Comparison of ENCODE assay signal across 8 cellular contexts in the genomic region with DNA sequence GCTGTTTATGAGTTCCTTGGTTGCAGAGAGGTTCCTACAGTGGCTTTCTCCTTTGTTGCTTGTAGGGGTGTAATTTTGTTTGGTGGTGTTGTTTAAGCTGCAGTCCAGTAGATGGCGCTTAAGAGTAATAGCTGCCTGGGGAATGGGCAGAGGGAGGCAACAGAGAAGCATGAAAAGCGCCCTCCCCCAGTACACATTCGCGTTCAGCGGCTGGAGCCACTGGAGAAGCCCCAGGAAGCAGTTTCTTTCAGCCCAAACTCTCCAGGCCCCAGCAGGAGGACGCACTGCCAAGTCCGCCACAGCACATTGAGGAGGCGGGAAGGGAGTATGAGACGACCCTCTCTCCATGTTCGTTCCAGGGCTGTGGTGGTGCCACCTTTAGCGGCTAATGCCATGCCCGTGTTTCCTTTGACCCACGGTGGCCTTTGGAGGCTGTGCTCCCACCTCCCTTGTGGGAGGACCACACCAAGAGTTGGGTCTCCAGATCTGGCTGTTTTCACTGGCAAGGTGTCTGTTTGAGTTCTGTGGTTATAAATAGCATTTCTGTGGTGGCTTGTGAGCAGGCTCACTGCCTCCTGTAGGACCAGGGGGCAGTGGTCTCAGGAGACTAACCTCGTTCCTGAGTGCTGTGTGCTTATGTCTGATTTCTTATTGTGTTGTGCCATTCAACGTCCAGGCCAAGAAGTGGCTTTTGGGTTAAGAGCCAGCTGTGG.
DNase-seq lines count a peak whose midpoint lies in the region; ATAC-seq, FAIRE-seq and TF ChIP-seq lines count a peak whose summit lies in the region.

No MANE protein-coding gene starts in this region.

- DNase-seq in AG20443 (ENCODE audit: low spot score) (peak; percentile 65), GM10248 (ENCODE audit: extremely low spot score) (peak; percentile 54), NCI-H1694 treated with DMSO at 0.1 percent for 48 hours (lab: John Stamatoyannopoulos, UW) (peak; percentile 17), K562 (ENCODE audit: extremely low read depth in 1 of 4, low spot score in 3 of 4) (peak; percentile 54 to 74 (median 68)), islet precursor cell (peak; percentile 80), upper lobe of left lung (no peak), MG63 (no peak), T1000 (lab: John Stamatoyannopoulos, UW) (no peak)

- TF ChIP-seq CTCF in GM10248 (IDR thresholded peaks at IDR 0.05; ENCODE audit: control extremely low read depth, extremely low read depth, low read depth, missing control alignments) (peak; percentile 54), K562 (IDR thresholded peaks at IDR 0.05 in 2 of 3, conservative IDR thresholded peaks at IDR 0.05 in 1 of 3; ENCODE audit: insufficient read depth in 2 of 3, low read depth in 1 of 3, low read length in 3 of 3) (peak; percentile 76 to 82 (median 80)), upper lobe of left lung (IDR thresholded peaks at IDR 0.05) (peak in 5 of 6 experiments; percentile 39 to 52 (median 45))

- H2AFZ ChIP-seq in K562 (ENCODE audit: low read depth, low read length): peak overlapping the region; percentile 23; the same call in 1 of the 2 replicates

- 9% methylated on average over 14 of the region's 15 CpGs for WGBS in K562 (ENCODE audit: insufficient coverage, low coverage, missing lambda C conversion rate)
- 80 to 84% methylated on average over 11 to 15 of the region's 15 CpGs for WGBS in upper lobe of left lung, 2 donors

- no peak overlapping the region for H3K4me2 ChIP-seq in K562 (ENCODE audit: insufficient read depth, low read length)

- no TSS peak for BruUV-seq in K562 (replicated peaks; lab: Mats Ljungman, UMichigan)

- POLR2A ChIA-PET in GM10248 (lab: Yijun Ruan, JAX): no interaction called here
- POLR2A ChIA-PET in K562 (lab: Yijun Ruan, JAX): no interaction called here

- in situ Hi-C loops in K562 (cut with MboI): no loop called here

- no peaks in the 10 kb centered on the region for H3K36me3 ChIP-seq in K562 (ENCODE audit: control insufficient read depth, insufficient read depth, low read length)
- H3K36me3 ChIP-seq in upper lobe of left lung: no peaks in the 10 kb centered on the region
- H3K36me3 ChIP-seq in MG63: no peaks in the 10 kb centered on the region

- H3K4me3 ChIP-seq in K562 (no peak overlapping the region), upper lobe of left lung (no peak overlapping the region), MG63 (no peak overlapping the region)

- no peaks in the 10 kb centered on the region for H4K20me1 ChIP-seq in K562 (replicated peaks; ENCODE audit: control insufficient read depth, insufficient read depth, low read length)

- no peaks in the 10 kb centered on the region for H3K9me1 ChIP-seq in K562 (ENCODE audit: control insufficient read depth, insufficient read depth, low read length)

- no peaks in the 10 kb centered on the region for H3K9me3 ChIP-seq in K562 (replicated peaks; ENCODE audit: control insufficient read depth, insufficient read depth, low read depth, low read length)
- H3K9me3 ChIP-seq in upper lobe of left lung: no peaks in the 10 kb centered on the region
- H3K9me3 ChIP-seq in MG63: no peaks in the 10 kb centered on the region

- H3K27me3 ChIP-seq in K562 (ENCODE audit: control insufficient read depth in 2 of 2, insufficient read depth in 2 of 2, low read length in 2 of 2): no peaks in the 10 kb centered on the region
- H3K27me3 ChIP-seq in upper lobe of left lung: no peaks in the 10 kb centered on the region
- H3K27me3 ChIP-seq in MG63: no peaks in the 10 kb centered on the region

- no peaks in the 10 kb centered on the region for H3K79me2 ChIP-seq in K562 (ENCODE audit: control insufficient read depth, insufficient read depth, low read length)

- peak; percentile 82 for FAIRE-seq in K562 (lab: Jason Lieb, UNC)

- TF ChIP-seq EP300 in K562 (IDR thresholded peaks at IDR 0.05; ENCODE audit: low read length) (no peak), upper lobe of left lung (IDR thresholded peaks at IDR 0.05) (no peak)

- intact Hi-C loops in K562 (cut with micrococcal nuclease): loop anchor here (5.0 kb wide), 2 partner anchors 1278 to 1913 kb away; no protein-coding TSS in a partner anchor

- TF ChIP-seq POLR2A in K562 (conservative IDR thresholded peaks at IDR 0.05): no peak
- TF ChIP-seq POLR2A in upper lobe of left lung (IDR thresholded peaks at IDR 0.05): no peak

- H3K4me1 ChIP-seq in K562 (replicated peaks in 1 of 2; ENCODE audit: control insufficient read depth in 2 of 2, insufficient read depth in 2 of 2, low read length in 2 of 2): no peaks in the 10 kb centered on the region
- H3K4me1 ChIP-seq in upper lobe of left lung: no peaks in the 10 kb centered on the region

- CTCF ChIA-PET in GM10248 (lab: Yijun Ruan, JAX) (interaction anchor here (0.8 to 3.5 kb wide), 8 partner anchors 9 to 23 kb away, joined by 3 to 14 read pairs (median 7); no protein-coding TSS in a partner anchor), K562 (lab: Yijun Ruan, JAX; ENCODE audit: low intra/inter-chr PET ratio) (no interaction called here)

- H3K27ac ChIP-seq in K562 (ENCODE audit: extremely low read depth, low read depth, low read length): no peak overlapping the region
- no peak overlapping the region for H3K27ac ChIP-seq in upper lobe of left lung

- no peak overlapping the region for H3K9ac ChIP-seq in K562 (ENCODE audit: insufficient read depth in 1 of 2, low read depth in 2 of 2, low read length in 2 of 2)

- ATAC-seq in K562 (peak; percentile 90), upper lobe of left lung (ENCODE audit: low FRiP score in 2 of 2) (peak in 1 of 2 donors; percentile 65)

- peak; percentile 63 to 68 for TF ChIP-seq RAD21 in K562 (CRISPR knock-in tag; conservative IDR thresholded peaks at IDR 0.05 in 1 of 2, IDR thresholded peaks at IDR 0.05 in 1 of 2)

TF ChIP-seq in K562, 482 proteins besides CTCF, POLR2A, EP300 and RAD21:
- TF ChIP-seq FOXK2 (conservative IDR thresholded peaks at IDR 0.05 in 1 of 2, IDR thresholded peaks at IDR 0.05 in 1 of 2; ENCODE audit: low read depth in 2 of 2): 0 out of 4 replicates have a peak, but pooled peaks of 1 of the 2 experiments have one; percentile 19
- TF ChIP-seq SMC3 (conservative IDR thresholded peaks at IDR 0.05; ENCODE audit: insufficient read depth, low read depth, low read length): peak; percentile 59
- no peak for TF ChIP-seq U2AF1 (optimal IDR thresholded peaks at IDR 0.05; ENCODE audit: low read depth, low read length)
- TF ChIP-seq, protein P1, sequence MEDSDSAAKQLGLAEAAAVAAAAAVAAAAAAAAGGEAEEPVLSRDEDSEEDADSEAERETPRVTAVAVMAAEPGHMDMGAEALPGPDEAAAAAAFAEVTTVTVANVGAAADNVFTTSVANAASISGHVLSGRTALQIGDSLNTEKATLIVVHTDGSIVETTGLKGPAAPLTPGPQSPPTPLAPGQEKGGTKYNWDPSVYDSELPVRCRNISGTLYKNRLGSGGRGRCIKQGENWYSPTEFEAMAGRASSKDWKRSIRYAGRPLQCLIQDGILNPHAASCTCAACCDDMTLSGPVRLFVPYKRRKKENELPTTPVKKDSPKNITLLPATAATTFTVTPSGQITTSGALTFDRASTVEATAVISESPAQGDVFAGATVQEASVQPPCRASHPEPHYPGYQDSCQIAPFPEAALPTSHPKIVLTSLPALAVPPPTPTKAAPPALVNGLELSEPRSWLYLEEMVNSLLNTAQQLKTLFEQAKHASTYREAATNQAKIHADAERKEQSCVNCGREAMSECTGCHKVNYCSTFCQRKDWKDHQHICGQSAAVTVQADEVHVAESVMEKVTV (CRISPR knock-in tag; IDR thresholded peaks at IDR 0.05): peak; percentile 26; the same call in 1 of the 2 replicates
- TF ChIP-seq, protein P2, sequence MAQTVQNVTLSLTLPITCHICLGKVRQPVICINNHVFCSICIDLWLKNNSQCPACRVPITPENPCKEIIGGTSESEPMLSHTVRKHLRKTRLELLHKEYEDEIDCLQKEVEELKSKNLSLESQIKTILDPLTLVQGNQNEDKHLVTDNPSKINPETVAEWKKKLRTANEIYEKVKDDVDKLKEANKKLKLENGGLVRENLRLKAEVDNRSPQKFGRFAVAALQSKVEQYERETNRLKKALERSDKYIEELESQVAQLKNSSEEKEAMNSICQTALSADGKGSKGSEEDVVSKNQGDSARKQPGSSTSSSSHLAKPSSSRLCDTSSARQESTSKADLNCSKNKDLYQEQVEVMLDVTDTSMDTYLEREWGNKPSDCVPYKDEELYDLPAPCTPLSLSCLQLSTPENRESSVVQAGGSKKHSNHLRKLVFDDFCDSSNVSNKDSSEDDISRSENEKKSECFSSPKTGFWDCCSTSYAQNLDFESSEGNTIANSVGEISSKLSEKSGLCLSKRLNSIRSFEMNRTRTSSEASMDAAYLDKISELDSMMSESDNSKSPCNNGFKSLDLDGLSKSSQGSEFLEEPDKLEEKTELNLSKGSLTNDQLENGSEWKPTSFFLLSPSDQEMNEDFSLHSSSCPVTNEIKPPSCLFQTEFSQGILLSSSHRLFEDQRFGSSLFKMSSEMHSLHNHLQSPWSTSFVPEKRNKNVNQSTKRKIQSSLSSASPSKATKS (CRISPR knock-in tag; IDR thresholded peaks at IDR 0.05): no peak
- 0 out of 2 replicates have a peak, but pooled peaks have one; percentile 16 for TF ChIP-seq XRCC5 (IDR thresholded peaks at IDR 0.05; ENCODE audit: low read depth, low read length)
- no peak for TF ChIP-seq HSF4 (CRISPR knock-in tag; IDR thresholded peaks at IDR 0.05; ENCODE audit: borderline replicate concordance)
- no peak for TF ChIP-seq MAZ (CRISPR knock-in tag; conservative IDR thresholded peaks at IDR 0.05 in 1 of 2, IDR thresholded peaks at IDR 0.05 in 1 of 2)
- no peak for TF ChIP-seq ASH1L (IDR thresholded peaks at IDR 0.05; ENCODE audit: borderline replicate concordance, low read depth, partially characterized antibody)
- TF ChIP-seq PCBP1 (IDR thresholded peaks at IDR 0.05; ENCODE audit: low read depth, low read length, poor library complexity, severe bottlenecking): no peak
- TF ChIP-seq SREBF2 (CRISPR knock-in tag; IDR thresholded peaks at IDR 0.05): no peak
TF ChIP-seq in K562: peak in this region for 4.

Comparison
In these comparisons a context has a peak if more than half of its experiments do, and no peak if none do; other contexts are left out.
1. DNase-seq: peak in AG20443 (single experiment), GM10248 (single experiment), NCI-H1694 treated with DMSO at 0.1 percent for 48 hours (single experiment), K562 (4 of 4) and islet precursor cell (single experiment); none in upper lobe of left lung (0 of 2), MG63 (single experiment) and T1000 (single experiment).
2. Peak in every context shown above with its lines, with median percentiles within 50 percentile points of each other: CTCF ChIP-seq.